Comparison of ENCODE assay signal across 8 cellular contexts in the genomic region with DNA sequence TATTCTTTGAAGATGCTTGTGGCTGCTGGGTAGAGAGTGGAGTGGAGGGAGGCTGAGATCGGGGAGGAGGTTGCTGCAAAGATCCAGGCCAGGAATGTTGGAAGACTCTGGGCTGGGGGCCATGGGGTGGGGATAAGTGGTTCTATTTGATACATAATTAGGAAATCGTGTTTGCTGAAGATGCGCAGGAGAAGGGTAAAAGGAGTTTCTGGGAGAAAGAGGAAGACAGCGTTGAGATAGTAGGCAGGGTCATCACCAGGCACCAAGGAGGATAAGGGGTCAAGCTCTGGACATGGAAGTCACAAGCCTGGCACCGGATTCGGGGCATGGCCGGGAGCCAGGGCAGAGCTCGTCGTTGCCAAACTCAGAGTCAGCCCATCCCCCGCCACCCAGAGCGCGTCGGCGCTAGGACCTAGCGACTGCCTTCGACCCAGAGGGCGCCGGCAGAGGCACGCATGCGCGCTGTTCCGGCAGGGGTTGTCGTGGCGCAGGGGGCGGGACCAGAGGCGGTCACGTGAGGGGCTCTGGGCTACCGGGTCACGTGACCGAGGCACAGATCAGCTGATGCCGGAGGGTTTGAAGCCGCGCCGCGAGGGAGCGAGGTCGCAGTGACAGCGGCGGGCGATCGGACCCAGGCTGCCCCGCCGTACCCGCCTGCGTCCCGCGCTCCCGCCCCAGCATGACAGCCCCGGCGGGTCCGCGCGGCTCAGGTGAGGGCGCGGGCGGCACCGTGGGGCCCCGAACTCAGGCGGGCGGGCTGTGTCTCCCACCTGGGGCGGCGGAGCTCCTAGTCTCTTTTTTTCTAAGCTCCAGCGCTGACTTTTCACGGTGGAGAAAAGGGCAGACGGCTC. TPM values are rescaled to one million over a fixed set of nuclear protein-coding genes. Genes with fewer than 3 reads are reported as not detected.
DNase-seq lines count a peak whose midpoint lies in the region; ATAC-seq, FAIRE-seq and TF ChIP-seq lines count a peak whose summit lies in the region.

A gene (plus strand): TSS at position 553 of the 851 bp plus-strand sequence. CDS start 127 bp downstream, at position 680.

- H3K36me3 ChIP-seq in colonic mucosa: no peaks in the 10 kb centered on the region

- H3K27ac ChIP-seq in colonic mucosa: peak within 1 kb of the TSS; percentile 0

- H3K9ac ChIP-seq in colonic mucosa (ENCODE audit: low read depth in 2 of 2, low read length in 2 of 2): peak within 1 kb of the TSS; percentile 46 to 72

- H3K27me3 ChIP-seq in colonic mucosa: no peaks in the 10 kb centered on the region

- H3K9me3 ChIP-seq in colonic mucosa: no peaks in the 10 kb centered on the region

- intact Hi-C loops in colonic mucosa (cut with DNase I): no loop called here

- no peak for TF ChIP-seq CTCF in colonic mucosa (IDR thresholded peaks at IDR 0.05)

- H3K4me3 ChIP-seq in colonic mucosa: peak within 1 kb of the TSS; percentile 95

- peak; percentile 46 for ATAC-seq in HG03457 (IDR thresholded peaks at IDR 0.05; ENCODE audit: unreplicated experiment)

- DNase-seq in Ammon's horn (ENCODE audit: low spot score): peak; percentile 98
- peak; percentile 100 for DNase-seq in GM19239 (ENCODE audit: insufficient read length, low spot score)
- DNase-seq in NCI-H524 treated with DMSO at 0.1 percent for 48 hours (lab: John Stamatoyannopoulos, UW): peak; percentile 84
- peak; percentile 100 for DNase-seq in activated CD4-positive, alpha-beta T cell treated with anti-CD3 and anti-CD28 coated beads for 48 hours
- peak; percentile 99 for DNase-seq in colonic mucosa
- DNase-seq in left kidney (ENCODE audit: low read depth, low spot score): peak; percentile 99
- DNase-seq in stimulated activated CD4-positive, alpha-beta T cell treated with anti-CD3 and anti-CD28 coated beads, Interleukin-2, amount 100 ng/mL, for 24 hours: peak; percentile 100

- peak; percentile 98 for FAIRE-seq in GM19239 (lab: Jason Lieb, UNC)

- peaks cover 10% of the 10 kb centered on the region for H3K4me1 ChIP-seq in colonic mucosa

RNA-seq across cellular contexts. Expression of the gene that starts here (rescaled TPM):
- total RNA-seq in colonic mucosa: 10 to 100 TPM; 17.8 to 26.5 TPM

Comparison
In these comparisons a context has a peak if more than half of its experiments do, and no peak if none do; other contexts are left out.
1. Peak in every context shown above with its lines: DNase-seq, ATAC-seq, H3K4me3 ChIP-seq and H3K27ac ChIP-seq.